1 cellular context compared by ENCODE assay signal in genomic region chr3:187196573-187197094, GRCh38.
TF ChIP-seq lines count a peak whose summit lies in the region.

No MANE protein-coding gene starts in this region.

TF ChIP-seq in SK-N-SH, 30 proteins besides CTCF, POLR2A, EP300 and RAD21:
- TF ChIP-seq, protein P1, sequence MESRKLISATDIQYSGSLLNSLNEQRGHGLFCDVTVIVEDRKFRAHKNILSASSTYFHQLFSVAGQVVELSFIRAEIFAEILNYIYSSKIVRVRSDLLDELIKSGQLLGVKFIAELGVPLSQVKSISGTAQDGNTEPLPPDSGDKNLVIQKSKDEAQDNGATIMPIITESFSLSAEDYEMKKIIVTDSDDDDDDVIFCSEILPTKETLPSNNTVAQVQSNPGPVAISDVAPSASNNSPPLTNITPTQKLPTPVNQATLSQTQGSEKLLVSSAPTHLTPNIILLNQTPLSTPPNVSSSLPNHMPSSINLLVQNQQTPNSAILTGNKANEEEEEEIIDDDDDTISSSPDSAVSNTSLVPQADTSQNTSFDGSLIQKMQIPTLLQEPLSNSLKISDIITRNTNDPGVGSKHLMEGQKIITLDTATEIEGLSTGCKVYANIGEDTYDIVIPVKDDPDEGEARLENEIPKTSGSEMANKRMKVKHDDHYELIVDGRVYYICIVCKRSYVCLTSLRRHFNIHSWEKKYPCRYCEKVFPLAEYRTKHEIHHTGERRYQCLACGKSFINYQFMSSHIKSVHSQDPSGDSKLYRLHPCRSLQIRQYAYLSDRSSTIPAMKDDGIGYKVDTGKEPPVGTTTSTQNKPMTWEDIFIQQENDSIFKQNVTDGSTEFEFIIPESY (IDR thresholded peaks at IDR 0.05; ENCODE audit: borderline replicate concordance, low read depth): no peak
- TF ChIP-seq ELF1 (IDR thresholded peaks at IDR 0.05) (no peak), FOXM1 (IDR thresholded peaks at IDR 0.05; ENCODE audit: low read depth) (no peak), GABPA (IDR thresholded peaks at IDR 0.05; ENCODE audit: low read depth) (no peak), FOXJ3 (CRISPR knock-in tag; IDR thresholded peaks at IDR 0.05) (no peak), POLR2AphosphoS5 (IDR thresholded peaks at IDR 0.05; ENCODE audit: low read depth, low read length) (no peak), TCF12 (IDR thresholded peaks at IDR 0.05) (no peak), REST (IDR thresholded peaks at IDR 0.05; ENCODE audit: low read depth, low read length) (no peak), TEAD4 (IDR thresholded peaks at IDR 0.05; ENCODE audit: borderline replicate concordance, insufficient read depth) (no peak), SMC3 (IDR thresholded peaks at IDR 0.05; ENCODE audit: low read depth, low read length) (no peak), SIN3A (IDR thresholded peaks at IDR 0.05; ENCODE audit: borderline replicate concordance, low read depth, low read length) (no peak), RXRA (IDR thresholded peaks at IDR 0.05; ENCODE audit: borderline replicate concordance, low read depth) (no peak), MXI1 (IDR thresholded peaks at IDR 0.05; ENCODE audit: low read depth, low read length) (no peak)
- TF ChIP-seq, protein P2, sequence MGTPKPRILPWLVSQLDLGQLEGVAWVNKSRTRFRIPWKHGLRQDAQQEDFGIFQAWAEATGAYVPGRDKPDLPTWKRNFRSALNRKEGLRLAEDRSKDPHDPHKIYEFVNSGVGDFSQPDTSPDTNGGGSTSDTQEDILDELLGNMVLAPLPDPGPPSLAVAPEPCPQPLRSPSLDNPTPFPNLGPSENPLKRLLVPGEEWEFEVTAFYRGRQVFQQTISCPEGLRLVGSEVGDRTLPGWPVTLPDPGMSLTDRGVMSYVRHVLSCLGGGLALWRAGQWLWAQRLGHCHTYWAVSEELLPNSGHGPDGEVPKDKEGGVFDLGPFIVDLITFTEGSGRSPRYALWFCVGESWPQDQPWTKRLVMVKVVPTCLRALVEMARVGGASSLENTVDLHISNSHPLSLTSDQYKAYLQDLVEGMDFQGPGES (IDR thresholded peaks at IDR 0.05; ENCODE audit: low read depth, low read length): no peak
TF ChIP-seq in SK-N-SH: peak in this region for 0.
